Comparison of ENCODE assay signal across 14 cellular contexts in genomic region chr9:68763104-68763503, GRCh38. TPM values are rescaled to one million over a fixed set of nuclear protein-coding genes. Genes with fewer than 3 reads are reported as not detected.
DNase-seq lines count a peak whose midpoint lies in the region; ATAC-seq, FAIRE-seq and TF ChIP-seq lines count a peak whose summit lies in the region.
"Had no signal": no experiment of that assay in that cellular context is flagged by ENCODE, and none has a peak within 500 bp of the region (broad histone marks: within the 10 kb centered on the region; RNA-seq: fewer than 3 reads in every experiment).

No MANE protein-coding gene starts in this region.

- intact Hi-C loops in sciatic nerve (cut with DNase I) (no loop called here), heart right ventricle (cut with DNase I) (loop anchor here in 1 of 10 donors (2.0 kb wide), 1 partner anchor 20 kb away; no protein-coding TSS in a partner anchor)

- H2AFZ ChIP-seq in smooth muscle cell (ENCODE audit: low read depth), result no peak overlapping the region
- H2AFZ ChIP-seq: PC-9 had no signal

- H3K4me3 ChIP-seq in smooth muscle cell (no peak overlapping the region), heart right ventricle (no peak overlapping the region)
- H3K4me3 ChIP-seq: PC-9 had no signal

- DNase-seq in OCI-M1 (lab: John Stamatoyannopoulos, UW) (peak; percentile 51), smooth muscle cell (lab: John Stamatoyannopoulos, UW; ENCODE audit: unreplicated experiment) (no peak), RCC 7860 (ENCODE audit: low spot score) (no peak), sciatic nerve (ENCODE audit: low spot score) (no peak), heart right ventricle (no peak)
- DNase-seq: Calu3; CD4-positive, CD25-positive, alpha-beta regulatory T cell; MV-4-11; NCI-H2171; NCI-H446 treated with DMSO at 0.1 percent for 48 hours; PC-9 had no signal

- WGBS in smooth muscle cell (ENCODE audit: low lambda C conversion rate), result 88% methylated on average over 3 of the region's 3 CpGs
- WGBS in heart right ventricle, 2 donors, result 86% methylated on average over 3 of the region's 3 CpGs

- H3K4me1 ChIP-seq in smooth muscle cell (ENCODE audit: low read depth) (no peaks in the 10 kb centered on the region), heart right ventricle (peaks cover 0 to 48% (median 9%) of the 10 kb centered on the region in 9 donors)

- no peaks in the 10 kb centered on the region for H3K79me2 ChIP-seq in smooth muscle cell (ENCODE audit: low read depth)

- H4K20me1 ChIP-seq in smooth muscle cell (ENCODE audit: low read depth), result no peaks in the 10 kb centered on the region

- peaks cover 5% of the 10 kb centered on the region for H3K27me3 ChIP-seq in smooth muscle cell (ENCODE audit: low read depth)
- H3K27me3 ChIP-seq in heart right ventricle, result no peaks in the 10 kb centered on the region

- peak; percentile 55 for ATAC-seq in GM18858 (IDR thresholded peaks at IDR 0.05; ENCODE audit: unreplicated experiment)
- ATAC-seq in HG02610 (IDR thresholded peaks at IDR 0.05; ENCODE audit: unreplicated experiment), result peak; percentile 76
- no peak for ATAC-seq in sciatic nerve
- ATAC-seq in heart right ventricle, result no peak

- H3K4me2 ChIP-seq in smooth muscle cell, result no peak overlapping the region
- H3K4me2 ChIP-seq: PC-9 had no signal

- TF ChIP-seq CTCF in smooth muscle cell (IDR thresholded peaks at IDR 0.05; ENCODE audit: borderline replicate concordance, insufficient read depth, poor library complexity, severe bottlenecking) (no peak), heart right ventricle (IDR thresholded peaks at IDR 0.05) (no peak)

- H3F3A ChIP-seq in smooth muscle cell (ENCODE audit: low read depth), result no peaks in the 10 kb centered on the region

- H3K36me3 ChIP-seq in smooth muscle cell (ENCODE audit: low read depth), result no peaks in the 10 kb centered on the region
- no peaks in the 10 kb centered on the region for H3K36me3 ChIP-seq in heart right ventricle

- no peak overlapping the region for H3K9ac ChIP-seq in smooth muscle cell (ENCODE audit: low read depth)

- FAIRE-seq in RCC 7860 (lab: Jason Lieb, UNC), result no peak
- FAIRE-seq: H1 had no signal

- H3K9me3 ChIP-seq in smooth muscle cell (replicated peaks; ENCODE audit: low read depth), result no peaks in the 10 kb centered on the region
- peaks cover 0 to 14% (median 2%) of the 10 kb centered on the region in 11 donors for H3K9me3 ChIP-seq in heart right ventricle

- H3K27ac ChIP-seq in smooth muscle cell (ENCODE audit: low read depth) (no peak overlapping the region), heart right ventricle (no peak overlapping the region)
- H3K27ac ChIP-seq: PC-9 had no signal

RNA-seq across cellular contexts. Expression of gene PIP5K1B, which starts 58.1 kb away (rescaled TPM):
- total RNA-seq in smooth muscle cell (0.09 TPM in 1 of 2 replicates, not detected in the other), sciatic nerve (2.0 TPM), heart right ventricle (10 to 100 TPM; 32.2 to 90.8 (median 49.7) TPM)
- polyA plus RNA-seq in smooth muscle cell (not detected in 2 replicates), heart right ventricle (10 to 100 TPM in 1 of 2 donors, 1 to 10 TPM in 1; 5.6 to 23.3 TPM)
- total RNA-seq: PC-9 had no signal

Comparison
In these comparisons a context has a peak if more than half of its experiments do, and no peak if none do; other contexts are left out.
1. ATAC-seq: peak in GM18858 (single experiment) and HG02610 (single experiment); none in sciatic nerve (single experiment) and heart right ventricle (0 of 8).
2. RNA of gene PIP5K1B, which starts 58.1 kb away (total RNA-seq): 32.2 to 90.8 TPM in heart right ventricle; 2.0 TPM in sciatic nerve (single experiment) and 0.09 TPM in smooth muscle cell; every median in the first group is over 10 times any median in the second.